Comparison of ENCODE assay signal across 25 cellular contexts in genomic region chr22:35322126-35322525, GRCh38.
"Had no signal": no experiment of that assay in that cellular context is flagged by ENCODE, and none has a peak within 500 bp of the region (broad histone marks: within the 10 kb centered on the region; RNA-seq: fewer than 3 reads in every experiment).

No MANE protein-coding gene starts in this region.

- H3K36me3 ChIP-seq: ovary had no signal

- H3K27ac ChIP-seq: colonic mucosa, esophagus muscularis mucosa, foreskin keratinocyte, left lung, lower lobe of right lung, ovary, stomach, thyroid gland had no signal

- H3K4me1 ChIP-seq: colonic mucosa, foreskin keratinocyte, lower lobe of right lung, stomach, thyroid gland had no signal

- H3K4me3 ChIP-seq: colonic mucosa, esophagus muscularis mucosa, left lung, lower lobe of right lung, ovary, psoas muscle, smooth muscle cell, stomach, thyroid gland had no signal

- FAIRE-seq: endothelial cell of umbilical vein, kidney had no signal

- DNase-seq: colonic mucosa; dermis blood vessel endothelial cell; effector memory CD4-positive, alpha-beta T cell; foreskin keratinocyte; glutamatergic neuron; kidney; lower lobe of right lung; naive thymus-derived CD8-positive, alpha-beta T cell; nephron progenitor cell; nucleus accumbens; ovary; stimulated activated CD4-positive, alpha-beta T cell treated with anti-CD3 and anti-CD28 coated beads, Interleukin-12 subunit alpha, Interleukin-12 subunit beta, amount 100 ng/mL, for 4 hours; stimulated activated CD4-positive, alpha-beta T cell treated with anti-CD3 and anti-CD28 coated beads, Interleukin-1b, Interleukin-23, amount 100 ng/mL, for 48 hours; stimulated activated CD4-positive, alpha-beta T cell treated with anti-CD3 and anti-CD28 coated beads, Interleukin-4, amount 100 ng/mL, for 24 hours; stimulated activated naive CD4-positive, alpha-beta T cell treated with Interleukin-2 at 50 U/mL for 16 hours; stomach; trophoblast cell had no signal

- ATAC-seq: foreskin keratinocyte; left lung; lower lobe of right lung; naive thymus-derived CD8-positive, alpha-beta T cell; sciatic nerve; stimulated activated effector memory CD8-positive, alpha-beta T cell treated with anti-CD3 and anti-CD28 coated beads, Interleukin-12 subunit alpha, Interleukin-12 subunit beta, amount 100 ng/mL, for 72 hours had no signal

- H3K9me3 ChIP-seq: colonic mucosa, esophagus muscularis mucosa, left lung, lower lobe of right lung, ovary, psoas muscle, stomach, thyroid gland had no signal

- H3K27me3 ChIP-seq: colonic mucosa, esophagus muscularis mucosa, foreskin keratinocyte, left lung, ovary, stomach, thyroid gland had no signal
